In genomic region chr7:71244023-71244422, GRCh38 we compare ENCODE assay signal across 20 cellular contexts.
A peak's percentile ranks its signal among the peaks of the same experiment; 100 is the strongest.
DNase-seq lines count a peak whose midpoint lies in the region; ATAC-seq, FAIRE-seq and TF ChIP-seq lines count a peak whose summit lies in the region.
"Had no signal": no experiment of that assay in that cellular context is flagged by ENCODE, and none has a peak within 500 bp of the region (broad histone marks: within the 10 kb centered on the region; RNA-seq: fewer than 3 reads in every experiment).

No MANE protein-coding gene starts in this region.

- H3K36me3 Mint-ChIP-seq in GM23338 (ENCODE audit: low read depth), result peaks cover 33% of the 10 kb centered on the region

- ATAC-seq in GM23338, result no peak; the same call in 2 of the 3 replicates
- ATAC-seq in left ventricle myocardium superior, result peak; percentile 84
- ATAC-seq in HG03520 (IDR thresholded peaks at IDR 0.05; ENCODE audit: unreplicated experiment), result no peak

- H3K4me3 ChIP-seq in GM23338 (no peak overlapping the region), testis (no peak overlapping the region)
- H3K4me3 ChIP-seq: MG63, SJCRH30 had no signal

- H3K27me3 ChIP-seq in GM23338 (ENCODE audit: insufficient read depth), result no peaks in the 10 kb centered on the region
- no peaks in the 10 kb centered on the region for H3K27me3 ChIP-seq in testis
- H3K27me3 ChIP-seq: MG63, SJCRH30 had no signal

- peaks cover 8% of the 10 kb centered on the region; the same call in 1 of the 3 replicates for H3K9me3 Mint-ChIP-seq in GM23338

- H3K27ac ChIP-seq in GM23338 (ENCODE audit: low read depth) (no peak overlapping the region), testis (no peak overlapping the region)
- H3K27ac ChIP-seq: SJCRH30 had no signal

- no peak overlapping the region for H3K4me3 Mint-ChIP-seq in GM23338
- H3K4me3 Mint-ChIP-seq: H9 had no signal

- no peaks in the 10 kb centered on the region for H3K9me3 ChIP-seq in testis
- H3K9me3 ChIP-seq: MG63, SJCRH30 had no signal

- H3K4me1 Mint-ChIP-seq in GM23338, result peaks cover 17% of the 10 kb centered on the region

- WGBS in testis, 2 donors, result 60 to 77% methylated on average over 5 of the region's 5 CpGs

- no peaks in the 10 kb centered on the region for H3K9me2 ChIP-seq in GM23338 (ENCODE audit: insufficient read depth)

- H3K4me1 ChIP-seq in GM23338 (ENCODE audit: insufficient read depth) (peaks cover 21% of the 10 kb centered on the region), testis (peaks cover 10% of the 10 kb centered on the region)
- H3K4me1 ChIP-seq: SJCRH30 had no signal

- TF ChIP-seq POLR2A in testis (IDR thresholded peaks at IDR 0.05), result no peak

- intact Hi-C loops in left ventricle myocardium superior (cut with micrococcal nuclease) (no loop called here), testis (cut with DNase I; ENCODE audit: low total_unique reads) (no loop called here)

- FAIRE-seq in RCC 7860 (lab: Jason Lieb, UNC), result no peak
- FAIRE-seq: GM19239 had no signal

- H3F3A ChIP-seq in GM23338 (replicated peaks; ENCODE audit: low read depth), result no peaks in the 10 kb centered on the region

- H3K36me3 ChIP-seq in GM23338 (ENCODE audit: insufficient read depth) (no peaks in the 10 kb centered on the region), testis (ENCODE audit: low read depth, missing control alignments) (no peaks in the 10 kb centered on the region)
- H3K36me3 ChIP-seq: MG63, SJCRH30 had no signal

- no peak overlapping the region for H3K27ac Mint-ChIP-seq in GM23338

- TF ChIP-seq CTCF in GM23338 (conservative IDR thresholded peaks at IDR 0.05; ENCODE audit: low read depth in 2 of 2), result no peak
- no peak for TF ChIP-seq CTCF in testis (IDR thresholded peaks at IDR 0.05)

- DNase-seq in GM23338 (ENCODE audit: low spot score) (peak; percentile 55), cerebellar cortex (ENCODE audit: low spot score) (peak; percentile 63), left ventricle myocardium superior (peak; percentile 61), testis (peak; percentile 27), RCC 7860 (ENCODE audit: low spot score) (no peak), DMS79 (lab: John Stamatoyannopoulos, UW) (no peak)
- DNase-seq in activated CD8-positive, alpha-beta memory T cell treated with anti-CD3 and anti-CD28 coated beads for 24 hours, result no peak
- DNase-seq: DMS153; EL; H9; MG63; NCI-H1092 treated with DMSO at 0.1 percent for 48 hours; NCI-H345; NCI-H69; NK-92 treated with Interleukin-12 subunit alpha and Interleukin-12 subunit beta, amount 100 ng/mL, for 24 hours; OCI-M1; RPMI8226; SJCRH30 had no signal

- no peaks in the 10 kb centered on the region for H4K20me1 ChIP-seq in GM23338 (replicated peaks; ENCODE audit: insufficient read depth)

- peaks cover 97% of the 10 kb centered on the region for H3K79me2 ChIP-seq in GM23338 (replicated peaks; ENCODE audit: insufficient read depth)

- H2AFZ ChIP-seq in GM23338, result no peak overlapping the region

- peaks cover 6% of the 10 kb centered on the region for H3K27me3 Mint-ChIP-seq in GM23338 (ENCODE audit: insufficient read depth, low read depth, poor library complexity)

- H3K4me2 ChIP-seq in GM23338, result no peak overlapping the region

TF ChIP-seq in GM23338, 12 proteins besides CTCF, POLR2A, EP300 and RAD21:
- TF ChIP-seq NANOG (IDR thresholded peaks at IDR 0.05; ENCODE audit: borderline replicate concordance) (no peak), JUNB (IDR thresholded peaks at IDR 0.05; ENCODE audit: unreplicated experiment) (no peak), EZH2 (IDR thresholded peaks at IDR 0.05; ENCODE audit: low read depth, unreplicated experiment) (no peak)

Comparison
In these comparisons a context has a peak if more than half of its experiments do, and no peak if none do; other contexts are left out.
1. DNase-seq: peak in GM23338 (single experiment), cerebellar cortex (single experiment), left ventricle myocardium superior (single experiment) and testis (single experiment); none in RCC 7860 (single experiment), activated CD8-positive, alpha-beta memory T cell treated with anti-CD3 and anti-CD28 coated beads for 24 hours (single experiment) and DMS79 (single experiment).